12 cellular contexts compared by ENCODE assay signal in genomic region chr5:90055831-90056328, GRCh38.
DNase-seq lines count a peak whose midpoint lies in the region; ATAC-seq and TF ChIP-seq lines count a peak whose summit lies in the region.
"Had no signal": no experiment of that assay in that cellular context is flagged by ENCODE, and none has a peak within 500 bp of the region (broad histone marks: within the 10 kb centered on the region; RNA-seq: fewer than 3 reads in every experiment).

No MANE protein-coding gene starts in this region.

- peaks cover 2% of the 10 kb centered on the region for H3K9me3 Mint-ChIP-seq in chondrocyte (ENCODE audit: low read depth)
- H3K9me3 Mint-ChIP-seq in effector memory CD8-positive, alpha-beta T cell = peaks cover 5 to 7% of the 10 kb centered on the region in 2 donors

- no peak overlapping the region for H4K5ac ChIP-seq in mesendoderm (ENCODE audit: low read length)

- H2BK120ac ChIP-seq in mesendoderm (ENCODE audit: low read depth, low read length) = no peak overlapping the region

- H3K23ac ChIP-seq in mesendoderm (ENCODE audit: low read length) = no peak overlapping the region

- WGBS in mesendoderm (ENCODE audit: extremely low coverage, insufficient coverage, low lambda C conversion rate) = no CpG with 5 or more reads among the region's 9 CpGs

- H3K27ac Mint-ChIP-seq in chondrocyte (ENCODE audit: unreplicated experiment) = peak overlapping the region; percentile 83
- H3K27ac Mint-ChIP-seq in effector memory CD8-positive, alpha-beta T cell = no peak overlapping the region

- TF ChIP-seq CTCF in AG04449 (IDR thresholded peaks at IDR 0.05; ENCODE audit: insufficient read depth, low read length, missing control alignments) = no peak
- TF ChIP-seq CTCF in chondrocyte (IDR thresholded peaks at IDR 0.05) = no peak

- H3K4me1 Mint-ChIP-seq in chondrocyte (ENCODE audit: low read depth) = peaks cover 41% of the 10 kb centered on the region
- no peaks in the 10 kb centered on the region for H3K4me1 Mint-ChIP-seq in effector memory CD8-positive, alpha-beta T cell (ENCODE audit: low read depth in 2 of 2)

- H3K27me3 ChIP-seq in HUES6 (ENCODE audit: control insufficient read depth, insufficient read depth, low read length) (no peaks in the 10 kb centered on the region), mesendoderm (ENCODE audit: insufficient read depth, low read length, poor library complexity) (no peaks in the 10 kb centered on the region)

- peaks cover 3% of the 10 kb centered on the region for H3K36me3 Mint-ChIP-seq in chondrocyte (ENCODE audit: low read depth)
- no peaks in the 10 kb centered on the region for H3K36me3 Mint-ChIP-seq in effector memory CD8-positive, alpha-beta T cell (ENCODE audit: insufficient read depth)

- H3K36me3 ChIP-seq in HUES6 (ENCODE audit: control insufficient read depth, insufficient read depth, low read length) (no peaks in the 10 kb centered on the region), mesendoderm (ENCODE audit: control insufficient read depth, insufficient read depth, low read length) (no peaks in the 10 kb centered on the region)

- no peak overlapping the region for H2AK5ac ChIP-seq in mesendoderm (ENCODE audit: low read length)

- no peak overlapping the region for H3K4ac ChIP-seq in mesendoderm (ENCODE audit: low read depth, low read length)

- no peak overlapping the region for H2BK5ac ChIP-seq in mesendoderm (ENCODE audit: low read length)

- POLR2A ChIA-PET in AG04449 (lab: Yijun Ruan, JAX) = no interaction called here

- peak overlapping the region; percentile 50 for H3K9ac ChIP-seq in HUES6 (ENCODE audit: low read length)
- H3K9ac ChIP-seq in mesendoderm (ENCODE audit: low read length) = no peak overlapping the region

- DNase-seq in AG04449 (ENCODE audit: low read depth, low spot score) (peak; percentile 77), chondrocyte (ENCODE audit: low spot score) (no peak), mesendoderm (peak; percentile 83), NCI-H2171 (lab: John Stamatoyannopoulos, UW) (no peak), epidermal melanocyte (ENCODE audit: insufficient read length, low spot score) (no peak), HK-2 (ENCODE audit: unreplicated experiment) (no peak)
- no peak for DNase-seq in effector memory CD8-positive, alpha-beta T cell
- DNase-seq: erythroblast; RPMI8226; stimulated activated CD4-positive, alpha-beta T cell treated with anti-CD3 and anti-CD28 coated beads, Interleukin-2, amount 100 ng/mL, for 24 hours; stimulated activated naive CD4-positive, alpha-beta T cell treated with Interleukin-2 at 50 U/mL for 16 hours had no signal

- no peak overlapping the region for H2BK15ac ChIP-seq in mesendoderm (replicated peaks; ENCODE audit: low read depth)

- H3K18ac ChIP-seq in mesendoderm (ENCODE audit: low read length) = peak overlapping the region; percentile 51

- no peak overlapping the region for H3K4me2 ChIP-seq in mesendoderm (ENCODE audit: low read length)

- ATAC-seq in effector memory CD8-positive, alpha-beta T cell (replicated peaks) = no peak

- peak overlapping the region; percentile 24 for H3K4me3 ChIP-seq in AG04449 (ENCODE audit: low read depth, low read length)
- H3K4me3 ChIP-seq in HUES6 (ENCODE audit: low read depth, low read length) = no peak overlapping the region
- no peak overlapping the region for H3K4me3 ChIP-seq in mesendoderm (ENCODE audit: low read length)

- no peaks in the 10 kb centered on the region for H3K79me2 ChIP-seq in mesendoderm (ENCODE audit: control insufficient read depth, insufficient read depth, low read length)

- peak overlapping the region; percentile 1 for H3K56ac ChIP-seq in mesendoderm (ENCODE audit: low read length)

- no peaks in the 10 kb centered on the region for H3K9me3 ChIP-seq in HUES6 (ENCODE audit: control insufficient read depth, insufficient read depth, low read depth, low read length)

- no peaks in the 10 kb centered on the region for H3K27me3 Mint-ChIP-seq in chondrocyte (ENCODE audit: low read depth)
- no peaks in the 10 kb centered on the region for H3K27me3 Mint-ChIP-seq in effector memory CD8-positive, alpha-beta T cell

- H3K27ac ChIP-seq in HUES6 (ENCODE audit: low read depth, low read length) (peak overlapping the region; percentile 0; the same call in 1 of the 2 replicates), mesendoderm (ENCODE audit: low read depth, low read length) (peak overlapping the region; percentile 3)

- H3K79me1 ChIP-seq in mesendoderm (ENCODE audit: low read length) = no peaks in the 10 kb centered on the region

- CTCF ChIA-PET in AG04449 (lab: Yijun Ruan, JAX) = no interaction called here

- H3K4me1 ChIP-seq in HUES6 (ENCODE audit: control insufficient read depth, insufficient read depth, low read length) (peaks cover 20% of the 10 kb centered on the region), mesendoderm (ENCODE audit: control insufficient read depth, low read depth, low read length) (no peaks in the 10 kb centered on the region)

- H4K8ac ChIP-seq in mesendoderm (ENCODE audit: low read depth, low read length) = no peak overlapping the region

- peak overlapping the region; percentile 20 for H3K4me3 Mint-ChIP-seq in chondrocyte (ENCODE audit: unreplicated experiment)
- H3K4me3 Mint-ChIP-seq in effector memory CD8-positive, alpha-beta T cell = no peak overlapping the region

Comparison
In these comparisons a context has a peak if more than half of its experiments do, and no peak if none do; other contexts are left out.
1. DNase-seq: peak in AG04449 (single experiment) and mesendoderm (single experiment); none in chondrocyte (single experiment), NCI-H2171 (single experiment), epidermal melanocyte (single experiment), effector memory CD8-positive, alpha-beta T cell (0 of 3) and HK-2 (single experiment).